Comparison of ENCODE assay signal across 8 cellular contexts in genomic region chr16:27312580-27313421, GRCh38. TPM values are rescaled to one million over a fixed set of nuclear protein-coding genes. Genes with fewer than 3 reads are reported as not detected.
DNase-seq lines count a peak whose midpoint lies in the region; ATAC-seq and TF ChIP-seq lines count a peak whose summit lies in the region.

No MANE protein-coding gene starts in this region.

- peak overlapping the region; percentile 92 for H3K9ac ChIP-seq in HCT116 (ENCODE audit: low read length)

- whole genome bisulfite sequencing in right cardiac atrium, result 69% methylated on average over 11 of the region's 11 CpGs

- peaks cover 37% of the 10 kb centered on the region for H3K4me1 Mint-ChIP-seq in activated CD4-positive, alpha-beta memory T cell treated with anti-CD3 and anti-CD28 coated beads, Interleukin-2, amount 10 ng/mL, durations not matched to agents 7 days and 5 days

- peak overlapping the region; percentile 82 to 95 for H3K4me3 ChIP-seq in HCT116 (replicated peaks in 1 of 2; ENCODE audit: low read depth in 1 of 2, low read length in 2 of 2)
- H3K4me3 ChIP-seq in right cardiac atrium (ENCODE audit: low read length), result peak overlapping the region; percentile 87
- peak overlapping the region; percentile 53 to 97 (median 74) for H3K4me3 ChIP-seq in skin epidermis

- POLR2A ChIA-PET in HCT116 (lab: Charles Lee), result no interaction called here
- POLR2A ChIA-PET in activated CD4-positive, alpha-beta memory T cell treated with anti-CD3 and anti-CD28 coated beads, Interleukin-2, amount 10 ng/mL, durations not matched to agents 7 days and 5 days (lab: Charles Lee), result interaction anchor here (0.7 to 3.1 kb wide), 17 partner anchors 9 to 152 kb away, joined by 3 to 16 read pairs (median 3); no protein-coding TSS in a partner anchor

- H3K4me3 Mint-ChIP-seq in activated CD4-positive, alpha-beta memory T cell treated with anti-CD3 and anti-CD28 coated beads, Interleukin-2, amount 10 ng/mL, durations not matched to agents 7 days and 5 days, result peak overlapping the region; percentile 83

- peak overlapping the region; percentile 16 for H2AFZ ChIP-seq in HCT116 (ENCODE audit: low read depth, low read length, poor library complexity, severe bottlenecking)

- peaks cover 0 to 6% of the 10 kb centered on the region in 2 experiments; a peak in 1 of 4 replicates for H3K9me3 ChIP-seq in HCT116 (ENCODE audit: control insufficient read depth in 1 of 2, insufficient read depth in 1 of 2, low read depth in 1 of 2, low read length in 2 of 2)
- H3K9me3 ChIP-seq in right cardiac atrium (ENCODE audit: control insufficient read depth, low read length), result no peaks in the 10 kb centered on the region

- no peak for TF ChIP-seq POLR2A in HCT116 (IDR thresholded peaks at IDR 0.05; ENCODE audit: borderline replicate concordance, extremely low read depth, insufficient read depth, insufficient read length)

- H3K27ac ChIP-seq in HCT116 (ENCODE audit: low read depth, low read length) (peak overlapping the region; percentile 82; the same call in 1 of the 2 replicates), right cardiac atrium (ENCODE audit: low read length) (peak overlapping the region; percentile 77), skin epidermis (peak overlapping the region in 20 of 21 experiments; percentile 89 to 100 (median 99))

- H4K20me1 ChIP-seq in HCT116 (ENCODE audit: insufficient read depth), result no peaks in the 10 kb centered on the region

- H3K4me1 ChIP-seq in HCT116 (ENCODE audit: control insufficient read depth in 1 of 2, insufficient read depth in 2 of 2, low read length in 2 of 2) (peaks cover 13 to 52% of the 10 kb centered on the region in 2 experiments), right cardiac atrium (ENCODE audit: control insufficient read depth, insufficient read depth, low read length) (peaks cover 11% of the 10 kb centered on the region)

- no peaks in the 10 kb centered on the region for H3K9me2 ChIP-seq in HCT116 (ENCODE audit: insufficient read depth)

- CTCF ChIA-PET in HCT116 (lab: Charles Lee), result interaction anchor here (0.5 kb wide), 1 partner anchor 51 kb away, joined by 3 read pairs; no protein-coding TSS in a partner anchor
- CTCF ChIA-PET in activated CD4-positive, alpha-beta memory T cell treated with anti-CD3 and anti-CD28 coated beads, Interleukin-2, amount 10 ng/mL, durations not matched to agents 7 days and 5 days (lab: Charles Lee), result interaction anchor here (0.6 to 1.2 kb wide), 4 partner anchors 9 to 841 kb away, joined by 3 to 4 read pairs (median 4); no protein-coding TSS in a partner anchor

- TF ChIP-seq CTCF in HCT116 (IDR thresholded peaks at IDR 0.05 in 2 of 3, conservative IDR thresholded peaks at IDR 0.05 in 1 of 3; ENCODE audit: borderline replicate concordance in 1 of 3, insufficient read depth in 1 of 3, low read depth in 2 of 3, low read length in 2 of 3), result no peak

- H3K79me2 ChIP-seq in HCT116 (ENCODE audit: insufficient read depth, low read length), result peaks cover 38% of the 10 kb centered on the region

- RAD21 ChIA-PET in HCT116 (lab: Charles Lee; ENCODE audit: low non-redundant PET in 1 of 2, low total read pairs in 2 of 2, uncharacterized antibody in 2 of 2, unreplicated experiment in 2 of 2), result no interaction called here

- no peak for TF ChIP-seq RAD21 in HCT116 (IDR thresholded peaks at IDR 0.05; ENCODE audit: low read depth)

- no TSS peak for BruUV-seq in HCT116 (replicated peaks; lab: Mats Ljungman, UMichigan)

- no peaks in the 10 kb centered on the region for H3K36me3 ChIP-seq in HCT116 (ENCODE audit: control insufficient read depth in 1 of 2, insufficient read depth in 2 of 2, low read length in 2 of 2)

- peaks cover 2% of the 10 kb centered on the region for H3K9me3 Mint-ChIP-seq in activated CD4-positive, alpha-beta memory T cell treated with anti-CD3 and anti-CD28 coated beads, Interleukin-2, amount 10 ng/mL, durations not matched to agents 7 days and 5 days

- no peak for DNase-seq in HCT116 (ENCODE audit: low read depth, low spot score)
- no peak for DNase-seq in activated CD4-positive, alpha-beta memory T cell treated with anti-CD3 and anti-CD28 coated beads, Interleukin-2, amount 10 ng/mL, durations not matched to agents 7 days and 5 days
- DNase-seq in right cardiac atrium, result no peak
- no peak for DNase-seq in SKM-1 (lab: John Stamatoyannopoulos, UW; ENCODE audit: unreplicated experiment)
- no peak for DNase-seq in D341Med (ENCODE audit: low spot score)
- DNase-seq in retina, result no peak
- DNase-seq in NK-92 (lab: John Stamatoyannopoulos, UW; ENCODE audit: unreplicated experiment), result no peak

- intact Hi-C loops in HCT116 (cut with micrococcal nuclease) (loop anchor here (5.0 kb wide), 1 partner anchor 36 kb away; no protein-coding TSS in a partner anchor), right cardiac atrium (cut with DNase I) (loop anchor here in 2 of 4 donors (10.0 kb wide), 2 partner anchors 58 to 78 kb away; no protein-coding TSS in a partner anchor)

- ATAC-seq in HCT116, result no peak
- ATAC-seq in right cardiac atrium, result no peak

- H3K4me2 ChIP-seq in HCT116 (ENCODE audit: low read length), result peak overlapping the region; percentile 88

- peaks cover 37% of the 10 kb centered on the region for H3K36me3 Mint-ChIP-seq in activated CD4-positive, alpha-beta memory T cell treated with anti-CD3 and anti-CD28 coated beads, Interleukin-2, amount 10 ng/mL, durations not matched to agents 7 days and 5 days (ENCODE audit: low read depth)

- no peaks in the 10 kb centered on the region for H3K27me3 ChIP-seq in HCT116 (ENCODE audit: insufficient read depth, low read length)
- H3K27me3 ChIP-seq in right cardiac atrium (ENCODE audit: control insufficient read depth, insufficient read depth), result no peaks in the 10 kb centered on the region

- peaks cover 10% of the 10 kb centered on the region for H3K27me3 Mint-ChIP-seq in activated CD4-positive, alpha-beta memory T cell treated with anti-CD3 and anti-CD28 coated beads, Interleukin-2, amount 10 ng/mL, durations not matched to agents 7 days and 5 days

- peak overlapping the region; percentile 86 for H3K27ac Mint-ChIP-seq in activated CD4-positive, alpha-beta memory T cell treated with anti-CD3 and anti-CD28 coated beads, Interleukin-2, amount 10 ng/mL, durations not matched to agents 7 days and 5 days

TF ChIP-seq in HCT116, 20 proteins besides CTCF, POLR2A, EP300 and RAD21:
- TF ChIP-seq CEBPB (IDR thresholded peaks at IDR 0.05; ENCODE audit: low read depth), result no peak
- no peak for TF ChIP-seq ZFX (IDR thresholded peaks at IDR 0.05)
- no peak for TF ChIP-seq EZH2phosphoT487 (IDR thresholded peaks at IDR 0.05; ENCODE audit: borderline replicate concordance)
- no peak for TF ChIP-seq ZNF274 (IDR thresholded peaks at IDR 0.05; ENCODE audit: low read depth, low read length)

RNA-seq across cellular contexts. Expression of gene IL4R, which starts 1.0 kb away (rescaled TPM):
- total RNA-seq in HCT116 (2021; ENCODE audit: unreplicated experiment) (29.6 TPM), right cardiac atrium (10 to 100 TPM; 19.9 to 51.0 (median 25.7) TPM)
- polyA plus RNA-seq in HCT116 (2012), result 26.0 and 29.4 TPM in 2 replicates
- 100 to 1,000 TPM; 257 to 268 TPM for total RNA-seq in activated CD4-positive, alpha-beta memory T cell treated with anti-CD3 and anti-CD28 coated beads, Interleukin-2, amount 10 ng/mL, durations not matched to agents 7 days and 5 days
- 12.3 TPM for polyA plus RNA-seq in right cardiac atrium

RNA-seq across cellular contexts. Expression of gene NSMCE1, which starts 44.2 kb away (rescaled TPM):
- total RNA-seq in HCT116 (2021; ENCODE audit: unreplicated experiment) (85.6 TPM), right cardiac atrium (10 to 100 TPM; 27.3 to 36.8 (median 29.3) TPM)
- polyA plus RNA-seq in HCT116 (2012), result 161 and 187 TPM in 2 replicates
- 100 to 1,000 TPM; 100 to 106 TPM for total RNA-seq in activated CD4-positive, alpha-beta memory T cell treated with anti-CD3 and anti-CD28 coated beads, Interleukin-2, amount 10 ng/mL, durations not matched to agents 7 days and 5 days
- 40.1 TPM for polyA plus RNA-seq in right cardiac atrium
